Comparison of ENCODE assay signal across 33 cellular contexts in the genomic region with DNA sequence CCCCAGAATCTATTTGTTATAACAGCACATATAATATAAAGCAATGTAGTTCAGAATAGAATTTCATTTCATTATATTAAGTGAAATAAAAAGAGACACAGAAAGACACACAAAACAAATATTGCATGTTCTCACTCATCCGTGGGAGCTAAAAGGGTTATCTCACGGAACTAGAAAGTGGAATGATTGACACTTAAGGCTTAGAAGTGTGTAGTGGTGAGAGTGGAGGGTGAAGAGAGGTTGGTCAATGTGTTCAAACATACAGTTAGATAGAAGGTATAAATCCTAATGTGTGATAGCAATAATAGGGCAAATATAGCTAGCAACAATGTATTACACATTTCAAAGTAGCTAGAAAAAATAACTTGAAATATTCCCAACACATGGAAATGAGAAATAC.
"Had no signal": no experiment of that assay in that cellular context is flagged by ENCODE, and none has a peak within 500 bp of the region (broad histone marks: within the 10 kb centered on the region; RNA-seq: fewer than 3 reads in every experiment).

No MANE protein-coding gene starts in this region.

- ATAC-seq: activated naive CD4-positive, alpha-beta T cell treated with anti-CD3 and anti-CD28 coated beads, Interleukin-2, amount 50 U/mL, for 72 hours; activated naive CD8-positive, alpha-beta T cell treated with anti-CD3 and anti-CD28 coated beads, Interleukin-2, amount 50 U/mL, for 24 hours; activated T-cell treated with anti-CD3 and anti-CD28 coated beads, Interleukin-2, amount 50 U/mL, for 4 hours; activated T-cell treated with anti-CD3 and anti-CD28 coated beads, Interleukin-2, amount 50 U/mL, for 72 hours; activated T-helper 17 cell treated with anti-CD3 and anti-CD28 coated beads, Interleukin-2, amount 50 U/mL, for 72 hours; body of pancreas had no signal

- H3K27ac ChIP-seq: adrenal gland, ascending aorta, body of pancreas, brain microvascular endothelial cell, breast epithelium, cardiac muscle cell had no signal

- H3K36me3 ChIP-seq: adrenal gland, ascending aorta, brain microvascular endothelial cell, breast epithelium, cardiac muscle cell had no signal

- H3K9me3 ChIP-seq: adrenal gland, ascending aorta, body of pancreas, breast epithelium had no signal

- DNase-seq: activated effector memory CD4-positive, alpha-beta T cell treated with anti-CD3 and anti-CD28 coated beads, Interleukin-2, amount 50 U/mL, for 16 hours; activated effector memory CD4-positive, alpha-beta T cell treated with Interleukin-2 at 50 U/mL for 16 hours; activated gamma-delta T cell; activated naive CD4-positive, alpha-beta T cell; activated naive CD4-positive, alpha-beta T cell treated with anti-CD3 and anti-CD28 coated beads for 36 hours; activated naive CD4-positive, alpha-beta T cell treated with anti-CD3 and anti-CD28 coated beads, Interleukin-2, amount 10 ng/mL, durations not matched to agents 7 days and 5 days; activated naive CD4-positive, alpha-beta T cell treated with anti-CD3 and anti-CD28 coated beads, Interleukin-2, amount 50 U/mL, for 16 hours; activated naive CD4-positive, alpha-beta T cell treated with Interleukin-2 at 50 U/mL for 16 hours; activated naive CD8-positive, alpha-beta T cell treated with anti-CD3 and anti-CD28 coated beads for 36 hours; activated naive CD8-positive, alpha-beta T cell treated with anti-CD3 and anti-CD28 coated beads, Interleukin-2, amount 10 ng/mL, durations not matched to agents 7 days and 5 days; activated naive CD8-positive, alpha-beta T cell treated with anti-CD3 and anti-CD28 coated beads, Interleukin-2, amount 50 U/mL, for 24 hours; activated T-cell treated with anti-CD3 and anti-CD28 coated beads, Interleukin-2, amount 50 U/mL, for 24 hours; activated T-cell treated with anti-CD3 and anti-CD28 coated beads, Interleukin-2, amount 50 U/mL, for 4 hours; activated T-cell treated with anti-CD3 and anti-CD28 coated beads, Interleukin-2, amount 50 U/mL, for 48 hours; activated T-cell treated with anti-CD3 and anti-CD28 coated beads, Interleukin-2, amount 50 U/mL, for 72 hours; adrenal gland; amniotic stem cell; amygdala; anterior cingulate cortex; aorta; body of pancreas; brain microvascular endothelial cell; caudate nucleus; central memory CD4-positive, alpha-beta T cell; cerebellar nuclear complex had no signal

- H3K4me3 ChIP-seq: adrenal gland, ascending aorta, body of pancreas, breast epithelium, cardiac muscle cell had no signal

- FAIRE-seq: astrocyte, bronchial epithelial cell, colon had no signal

- H3K27me3 ChIP-seq: adrenal gland, ascending aorta, body of pancreas, brain microvascular endothelial cell, breast epithelium, cardiac muscle cell had no signal

- H3K4me1 ChIP-seq: adrenal gland, ascending aorta, body of pancreas, breast epithelium had no signal
